20 cellular contexts compared by ENCODE assay signal in genomic region chr6:118876814-118877213, GRCh38. TPM values are rescaled to one million over a fixed set of nuclear protein-coding genes. Genes with fewer than 3 reads are reported as not detected.
A peak's percentile ranks its signal among the peaks of the same experiment; 100 is the strongest.
DNase-seq lines count a peak whose midpoint lies in the region; ATAC-seq and TF ChIP-seq lines count a peak whose summit lies in the region.
"Had no signal": no experiment of that assay in that cellular context is flagged by ENCODE, and none has a peak within 500 bp of the region (broad histone marks: within the 10 kb centered on the region; RNA-seq: fewer than 3 reads in every experiment).

No MANE protein-coding gene starts in this region.

- no peaks in the 10 kb centered on the region for H3K27me3 ChIP-seq in Caco-2 (replicated peaks; ENCODE audit: control insufficient read depth, insufficient read depth, low read length)
- H3K27me3 ChIP-seq in PC-3 (ENCODE audit: low read length): no peaks in the 10 kb centered on the region
- no peaks in the 10 kb centered on the region for H3K27me3 ChIP-seq in parathyroid adenoma (ENCODE audit: control insufficient read depth, insufficient read depth, low read length)
- H3K27me3 ChIP-seq in right lobe of liver: no peaks in the 10 kb centered on the region
- H3K27me3 ChIP-seq in adrenal gland: no peaks in the 10 kb centered on the region

- H3K27ac Mint-ChIP-seq in Caco-2 (ENCODE audit: unreplicated experiment): peak overlapping the region; percentile 3
- H3K27ac Mint-ChIP-seq: activated CD8-positive, alpha-beta memory T cell treated with anti-CD3 and anti-CD28 coated beads, Interleukin-2, amount 10 ng/mL, durations not matched to agents 7 days and 5 days; nephron had no signal

- H3K79me2 ChIP-seq in PC-3 (ENCODE audit: low read length) (peaks cover 18% of the 10 kb centered on the region), parathyroid adenoma (peaks cover 44% of the 10 kb centered on the region)

- intact Hi-C loops in Caco-2 (cut with micrococcal nuclease; ENCODE audit: unreplicated experiment) (no loop called here), PC-3 (cut with micrococcal nuclease) (loop anchor here (1.0 to 2.0 kb wide), 2 partner anchors 10 to 16 kb away; no protein-coding TSS in a partner anchor), right lobe of liver (cut with DNase I) (no loop called here), adrenal gland (cut with DNase I) (no loop called here)

- H2AFZ ChIP-seq in PC-3 (ENCODE audit: low read length): no peak overlapping the region
- peak overlapping the region; percentile 8 for H2AFZ ChIP-seq in parathyroid adenoma
- H2AFZ ChIP-seq: PC-9 had no signal

- ATAC-seq in PC-3 (peak; percentile 55), right lobe of liver (no peak), HG03439 (IDR thresholded peaks at IDR 0.05; ENCODE audit: unreplicated experiment) (no peak)
- ATAC-seq: activated CD8-positive, alpha-beta memory T cell treated with anti-CD3 and anti-CD28 coated beads, Interleukin-2, amount 10 ng/mL, durations not matched to agents 7 days and 5 days; stimulated activated naive CD8-positive, alpha-beta T cell treated with anti-CD3 and anti-CD28 coated beads, Interleukin-15, Interleukin-2, amounts not matched to agents 100 U/mL and 50 U/mL, for 24 hours had no signal

- POLR2A ChIA-PET in Caco-2 (lab: Charles Lee): no interaction called here
- POLR2A ChIA-PET in PC-3 (lab: Charles Lee; ENCODE audit: unreplicated experiment): no interaction called here

- H3K27ac ChIP-seq in PC-3 (ENCODE audit: low read length) (peak overlapping the region; percentile 98), epithelial cell of prostate (peak overlapping the region; percentile 25), parathyroid adenoma (no peak overlapping the region), right lobe of liver (no peak overlapping the region), adrenal gland (peak overlapping the region in 2 of 5 donors; percentile 30 to 55)
- H3K27ac ChIP-seq: PC-9, SK-N-MC had no signal

- H3K36me3 Mint-ChIP-seq in Caco-2 (ENCODE audit: insufficient read depth, unreplicated experiment): no peaks in the 10 kb centered on the region

- TF ChIP-seq CTCF in Caco-2 (IDR thresholded peaks at IDR 0.05; ENCODE audit: insufficient read depth in 1 of 2, low read depth in 1 of 2, low read length in 1 of 2, severe bottlenecking in 1 of 2, unreplicated experiment in 1 of 2): no peak
- no peak for TF ChIP-seq CTCF in PC-3 (conservative IDR thresholded peaks at IDR 0.05; ENCODE audit: low read depth, low read length)
- no peak for TF ChIP-seq CTCF in parathyroid adenoma (IDR thresholded peaks at IDR 0.05)
- no peak for TF ChIP-seq CTCF in right lobe of liver (IDR thresholded peaks at IDR 0.05)
- TF ChIP-seq CTCF in adrenal gland (IDR thresholded peaks at IDR 0.05): no peak

- H3K4me1 ChIP-seq in Caco-2: peaks cover 14% of the 10 kb centered on the region
- H3K4me1 ChIP-seq in PC-3 (ENCODE audit: insufficient read depth, low read length): peaks cover 31% of the 10 kb centered on the region
- H3K4me1 ChIP-seq in parathyroid adenoma: peaks cover 11% of the 10 kb centered on the region
- no peaks in the 10 kb centered on the region for H3K4me1 ChIP-seq in right lobe of liver
- peaks cover 0 to 22% of the 10 kb centered on the region in 2 donors for H3K4me1 ChIP-seq in adrenal gland (replicated peaks in 1 of 2)

- DNase-seq in Caco-2 (no peak), PC-3 (peak; percentile 74), epithelial cell of prostate (ENCODE audit: low read depth, low spot score) (no peak), right lobe of liver (no peak), NCI-H748 (lab: John Stamatoyannopoulos, UW; ENCODE audit: unreplicated experiment) (no peak), adrenal gland (no peak)
- DNase-seq: activated CD4-positive, CD25-positive, alpha-beta regulatory T cell treated with anti-CD3 and anti-CD28 coated beads, Interleukin-2, amount 50 U/mL, for 72 hours; activated CD8-positive, alpha-beta memory T cell treated with anti-CD3 and anti-CD28 coated beads, Interleukin-2, amount 10 ng/mL, durations not matched to agents 7 days and 5 days; activated effector memory CD4-positive, alpha-beta T cell treated with Interleukin-2 at 50 U/mL for 16 hours; AML-193; islet precursor cell; Kasumi-1; NCI-H1417; NCI-H2171; PC-9; stimulated activated naive CD8-positive, alpha-beta T cell treated with anti-CD3 and anti-CD28 coated beads, Interleukin-15, Interleukin-2, amounts not matched to agents 100 U/mL and 50 U/mL, for 24 hours had no signal

- H3K4me2 ChIP-seq in PC-3 (ENCODE audit: low read length) (peak overlapping the region; percentile 72), parathyroid adenoma (ENCODE audit: low read length) (no peak overlapping the region)
- H3K4me2 ChIP-seq: PC-9 had no signal

- H3K9me3 ChIP-seq in Caco-2: no peaks in the 10 kb centered on the region
- no peaks in the 10 kb centered on the region for H3K9me3 ChIP-seq in PC-3 (ENCODE audit: low read length)
- no peaks in the 10 kb centered on the region for H3K9me3 ChIP-seq in parathyroid adenoma (ENCODE audit: control insufficient read depth, low read length)
- no peaks in the 10 kb centered on the region for H3K9me3 ChIP-seq in right lobe of liver
- H3K9me3 ChIP-seq in adrenal gland (replicated peaks in 1 of 3): no peaks in the 10 kb centered on the region

- CTCF ChIA-PET in Caco-2 (lab: Charles Lee) (no interaction called here), PC-3 (lab: Charles Lee) (no interaction called here)

- no peaks in the 10 kb centered on the region for H3K9me2 ChIP-seq in PC-3 (replicated peaks; ENCODE audit: low read length)

- H3K27me3 Mint-ChIP-seq in Caco-2 (ENCODE audit: insufficient read depth, unreplicated experiment): no peaks in the 10 kb centered on the region
- H3K27me3 Mint-ChIP-seq: activated CD8-positive, alpha-beta memory T cell treated with anti-CD3 and anti-CD28 coated beads, Interleukin-2, amount 10 ng/mL, durations not matched to agents 7 days and 5 days had no signal

- H3K4me1 Mint-ChIP-seq in Caco-2 (ENCODE audit: low read depth, unreplicated experiment): peaks cover 11% of the 10 kb centered on the region
- H3K4me1 Mint-ChIP-seq: nephron had no signal

- H3K4me3 Mint-ChIP-seq in Caco-2 (ENCODE audit: unreplicated experiment): no peak overlapping the region
- H3K4me3 Mint-ChIP-seq: activated CD8-positive, alpha-beta memory T cell treated with anti-CD3 and anti-CD28 coated beads, Interleukin-2, amount 10 ng/mL, durations not matched to agents 7 days and 5 days; nephron had no signal

- H3F3A ChIP-seq in PC-3 (ENCODE audit: low read length, unreplicated experiment): peaks cover 3% of the 10 kb centered on the region

- H3K9me3 Mint-ChIP-seq in Caco-2 (ENCODE audit: unreplicated experiment): no peaks in the 10 kb centered on the region
- H3K9me3 Mint-ChIP-seq: nephron had no signal

- peak overlapping the region; percentile 75 for H3K9ac ChIP-seq in PC-3 (ENCODE audit: low read length)
- H3K9ac ChIP-seq in parathyroid adenoma: no peak overlapping the region

- TF ChIP-seq POLR2A in right lobe of liver (IDR thresholded peaks at IDR 0.05) (no peak), adrenal gland (IDR thresholded peaks at IDR 0.05) (no peak)

- H4K20me1 ChIP-seq in PC-3 (ENCODE audit: low read length): no peaks in the 10 kb centered on the region

- H3K4me3 ChIP-seq in Caco-2 (ENCODE audit: low read depth, low read length): no peak overlapping the region
- peak overlapping the region; percentile 55; the same call in 1 of the 2 replicates for H3K4me3 ChIP-seq in PC-3 (ENCODE audit: low read length)
- H3K4me3 ChIP-seq in parathyroid adenoma (ENCODE audit: low read depth, low read length): no peak overlapping the region
- no peak overlapping the region for H3K4me3 ChIP-seq in right lobe of liver
- H3K4me3 ChIP-seq in adrenal gland: no peak overlapping the region
- H3K4me3 ChIP-seq: PC-9, SK-N-MC had no signal

- no TSS peak for BruUV-seq in Caco-2 (replicated peaks; lab: Mats Ljungman, UMichigan)
- no TSS peak for BruUV-seq in PC-3 (replicated peaks; lab: Mats Ljungman, UMichigan)

- no peaks in the 10 kb centered on the region for H3K36me3 ChIP-seq in Caco-2 (ENCODE audit: control insufficient read depth, insufficient read depth, low read length)
- H3K36me3 ChIP-seq in PC-3 (ENCODE audit: low read depth, low read length): no peaks in the 10 kb centered on the region
- no peaks in the 10 kb centered on the region for H3K36me3 ChIP-seq in parathyroid adenoma (ENCODE audit: control insufficient read depth, insufficient read depth, low read length)
- no peaks in the 10 kb centered on the region for H3K36me3 ChIP-seq in right lobe of liver
- H3K36me3 ChIP-seq in adrenal gland (replicated peaks in 1 of 2): no peaks in the 10 kb centered on the region

RNA-seq across cellular contexts. Expression of gene ASF1A, which starts 17.1 kb away (rescaled TPM):
- total RNA-seq in Caco-2 (2022) (21.9 and 22.5 TPM in 2 replicates), PC-3 (2014; rRNA removed) (24.6 and 25.0 TPM in 2 replicates), right lobe of liver (10 to 100 TPM in 2 of 6 experiments, 1 to 10 TPM in 4; 5.8 to 15.3 (median 8.3) TPM), adrenal gland (10 to 100 TPM in 7 of 8 donors, 1 to 10 TPM in 1; 8.7 to 24.0 (median 19.8) TPM)
- 10 to 100 TPM; 19.2 to 46.1 (median 23.1) TPM for polyA plus RNA-seq in adrenal gland

RNA-seq across cellular contexts. Expression of gene MCM9, which starts 58.1 kb away (rescaled TPM):
- total RNA-seq in Caco-2 (2022) (13.4 and 14.4 TPM in 2 replicates), PC-3 (2014; rRNA removed) (5.3 and 5.8 TPM in 2 replicates), right lobe of liver (1 to 10 TPM; 4.3 to 7.6 (median 6.9) TPM), adrenal gland (10 to 100 TPM; 12.5 to 20.5 (median 15.4) TPM)
- polyA plus RNA-seq in adrenal gland: 1 to 10 TPM; 3.1 to 9.2 (median 4.7) TPM

Comparison
In these comparisons a context has a peak if more than half of its experiments do, and no peak if none do; other contexts are left out.
1. H3K27ac ChIP-seq: peak in PC-3 (single experiment) and epithelial cell of prostate (single experiment); none in parathyroid adenoma (single experiment) and right lobe of liver (0 of 3).